Comparison of ENCODE assay signal across 1 cellular context in genomic region chr3:52690560-52690959, GRCh38.
TF ChIP-seq lines count a peak whose summit lies in the region.

No MANE protein-coding gene starts in this region.

TF ChIP-seq in A549, 52 proteins besides CTCF, POLR2A, EP300 and RAD21:
- TF ChIP-seq MAZ (IDR thresholded peaks at IDR 0.05; ENCODE audit: borderline replicate concordance, low read depth, low read length), result no peak
- TF ChIP-seq GATA3 (IDR thresholded peaks at IDR 0.05; ENCODE audit: borderline replicate concordance), result no peak
- peak; percentile 65 for TF ChIP-seq MAFK (IDR thresholded peaks at IDR 0.05; ENCODE audit: partially characterized antibody)
- TF ChIP-seq CBX8 (IDR thresholded peaks at IDR 0.05), result no peak
- TF ChIP-seq JUNB (IDR thresholded peaks at IDR 0.05), result no peak
- TF ChIP-seq RFX5 (IDR thresholded peaks at IDR 0.05), result no peak
- no peak for TF ChIP-seq CHD4 (IDR thresholded peaks at IDR 0.05; ENCODE audit: borderline replicate concordance)
- TF ChIP-seq RARB (CRISPR knock-in tag; IDR thresholded peaks at IDR 0.05), result no peak
